ENCODE assay signal across 8 cellular contexts in the genomic region with DNA sequence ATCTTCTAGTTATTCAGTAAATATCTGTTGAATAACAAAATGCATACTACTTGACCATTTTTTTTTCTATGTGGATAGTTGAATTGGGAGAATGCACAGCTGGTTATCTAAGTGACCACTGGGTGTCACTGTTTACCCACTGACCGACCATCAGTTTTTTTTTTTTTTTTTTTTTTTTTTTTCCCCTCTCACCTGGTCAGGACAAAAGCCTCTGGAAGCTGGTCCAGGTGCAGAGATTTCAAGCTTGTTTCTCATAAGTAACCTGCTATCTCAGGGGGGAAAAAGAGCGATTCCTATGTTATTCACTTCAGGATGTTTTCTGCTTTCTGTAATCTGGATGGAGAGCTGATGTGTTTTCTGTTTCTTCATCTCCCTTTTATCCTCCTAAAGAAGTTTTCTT.
DNase-seq lines count a peak whose midpoint lies in the region; ATAC-seq, FAIRE-seq and TF ChIP-seq lines count a peak whose summit lies in the region.

No MANE protein-coding gene starts in this region.

- peak; percentile 62 for FAIRE-seq in GM18507 (lab: Jason Lieb, UNC)

- no peak overlapping the region for H3K4me3 ChIP-seq in AG09309 (ENCODE audit: control insufficient read depth, low read depth, low read length)
- H3K4me3 ChIP-seq in aorta (ENCODE audit: low read length in 2 of 2): no peak overlapping the region

- H3K9me3 ChIP-seq in aorta (ENCODE audit: control insufficient read depth, low read length): no peaks in the 10 kb centered on the region

- no peaks in the 10 kb centered on the region for H3K36me3 ChIP-seq in aorta (ENCODE audit: control insufficient read depth in 1 of 2, insufficient read depth in 2 of 2, low read length in 1 of 2)

- TF ChIP-seq CTCF in AG09309 (IDR thresholded peaks at IDR 0.05; ENCODE audit: control insufficient read depth, insufficient read depth, low read depth, low read length, missing control alignments): peak; percentile 71

- ATAC-seq in HG02678 (IDR thresholded peaks at IDR 0.05; ENCODE audit: unreplicated experiment) (no peak), aorta (ENCODE audit: low FRiP score) (no peak), HG02588 (IDR thresholded peaks at IDR 0.05; ENCODE audit: unreplicated experiment) (no peak)

- H3K4me1 ChIP-seq in aorta (ENCODE audit: control insufficient read depth in 1 of 2, insufficient read depth in 2 of 2, low read length in 2 of 2): no peaks in the 10 kb centered on the region

- H3K27me3 ChIP-seq in aorta (ENCODE audit: control insufficient read depth in 1 of 2, insufficient read depth in 2 of 2, low read length in 1 of 2): no peaks in the 10 kb centered on the region

- WGBS in aorta, 2 donors: 17 to 18% methylated on average over 2 of the region's 2 CpGs

- H3K27ac ChIP-seq in aorta (ENCODE audit: low read depth in 1 of 2, low read length in 2 of 2): no peak overlapping the region

- in situ Hi-C loops in T47D (cut with HindIII; ENCODE audit: low pct_unique_long_range_greater_than_20kb, low sequenced_read_pairs): no loop called here

- intact Hi-C loops in aorta (cut with DNase I): no loop called here

- DNase-seq in AG09309 (ENCODE audit: low read depth) (no peak), GM18507 (ENCODE audit: extremely low spot score, insufficient read length, low read depth) (peak; percentile 12), NCI-H2107 treated with DMSO at 0.1 percent for 48 hours (lab: John Stamatoyannopoulos, UW; ENCODE audit: unreplicated experiment) (peak; percentile 66), T47D (ENCODE audit: low read depth in 1 of 2, low spot score in 1 of 2) (peak; percentile 29 to 31), medulla oblongata (ENCODE audit: extremely low spot score) (peak; percentile 15), aorta (no peak)

Comparison
In these comparisons a context has a peak if more than half of its experiments do, and no peak if none do; other contexts are left out.
1. DNase-seq: peak in GM18507 (single experiment), NCI-H2107 treated with DMSO at 0.1 percent for 48 hours (single experiment), T47D (2 of 2) and medulla oblongata (single experiment); none in AG09309 (single experiment) and aorta (0 of 2).